In genomic region chr14:83534995-83535394, GRCh38 we compare ENCODE assay signal across 27 cellular contexts.
"Had no signal": no experiment of that assay in that cellular context is flagged by ENCODE, and none has a peak within 500 bp of the region (broad histone marks: within the 10 kb centered on the region; RNA-seq: fewer than 3 reads in every experiment).

No MANE protein-coding gene starts in this region.

- H3K9me3 ChIP-seq: stomach, suprapubic skin, testis, thoracic aorta, thyroid gland, tibial artery, tibial nerve, upper lobe of left lung, upper lobe of right lung, uterus, vagina had no signal

- DNase-seq: stimulated activated CD4-positive, alpha-beta T cell treated with anti-CD3 and anti-CD28 coated beads, Interleukin-2, amount 100 ng/mL, for 48 hours; stimulated activated CD4-positive, alpha-beta T cell treated with anti-CD3 and anti-CD28 coated beads, Interleukin-4, amount 100 ng/mL, for 1 hour; stimulated activated CD4-positive, alpha-beta T cell treated with anti-CD3 and anti-CD28 coated beads, Interleukin-4, amount 100 ng/mL, for 24 hours; stimulated activated CD4-positive, alpha-beta T cell treated with anti-CD3 and anti-CD28 coated beads, Interleukin-4, amount 100 ng/mL, for 4 hours; stimulated activated CD8-positive, alpha-beta memory T cell treated with anti-CD3 and anti-CD28 coated beads, Interleukin-4, amount 100 ng/mL, for 48 hours; stimulated activated naive B cell treated with anti-CD40 and anti-IgM and Interleukin-4, amounts not matched to agents 10 μg/mL and 1 μg/mL and 100 μg/mL, for 72 hours; stimulated activated naive CD4-positive, alpha-beta T cell; stimulated activated naive CD4-positive, alpha-beta T cell treated with Interleukin-2 at 50 U/mL for 16 hours; stimulated activated naive CD8-positive, alpha-beta T cell treated with anti-CD3 and anti-CD28 coated beads, Interleukin-15, amount 100 ng/mL, for 72 hours; stimulated activated naive CD8-positive, alpha-beta T cell treated with anti-CD3 and anti-CD28 coated beads, Interleukin-15, Interleukin-2, amounts not matched to agents 100 U/mL and 50 U/mL, for 24 hours; stomach; substantia nigra; testis; thyroid gland; tibial artery; transverse colon; trophoblast cell; upper lobe of left lung; upper lobe of right lung; uterus had no signal

- H3K4me1 ChIP-seq: stomach, suprapubic skin, testis, thyroid gland, tibial artery, tibial nerve, transverse colon, upper lobe of left lung, upper lobe of right lung, uterus, vagina had no signal

- FAIRE-seq: urothelium cell line had no signal

- H3K27ac ChIP-seq: stomach, suprapubic skin, testis, thoracic aorta, thyroid gland, tibial artery, tibial nerve, transverse colon, upper lobe of left lung, upper lobe of right lung, uterus, vagina had no signal

- H3K27me3 ChIP-seq: stomach, suprapubic skin, testis, thyroid gland, tibial artery, tibial nerve, transverse colon, upper lobe of left lung, upper lobe of right lung, uterus, vagina had no signal

- H3K36me3 ChIP-seq: stomach, suprapubic skin, thoracic aorta, thyroid gland, tibial artery, tibial nerve, transverse colon, upper lobe of left lung, upper lobe of right lung, uterus, vagina had no signal

- H3K4me3 ChIP-seq: stomach, suprapubic skin, testis, thoracic aorta, thyroid gland, tibial artery, tibial nerve, transverse colon, upper lobe of left lung, upper lobe of right lung, uterus, vagina had no signal

- ATAC-seq: stimulated activated effector memory CD8-positive, alpha-beta T cell treated with anti-CD3 and anti-CD28 coated beads, Interleukin-12 subunit alpha, Interleukin-12 subunit beta, amount 100 ng/mL, for 72 hours; stimulated activated memory B cell treated with anti-CD40 and anti-IgM and Interleukin-4, amounts not matched to agents 10 μg/mL and 1 μg/mL and 100 μg/mL, for 72 hours; stimulated activated naive B cell treated with anti-CD40 and anti-IgM and Interleukin-4, amounts not matched to agents 10 μg/mL and 1 μg/mL and 100 μg/mL, for 72 hours; stimulated activated naive CD8-positive, alpha-beta T cell treated with anti-CD3 and anti-CD28 coated beads, Interleukin-15, amount 100 ng/mL, for 72 hours; stimulated activated naive CD8-positive, alpha-beta T cell treated with anti-CD3 and anti-CD28 coated beads, Interleukin-15, Interleukin-2, amounts not matched to agents 100 U/mL and 50 U/mL, for 24 hours; upper lobe of right lung had no signal
